8 cellular contexts compared by ENCODE assay signal in genomic region chr1:160097196-160097910, GRCh38. TPM values are rescaled to one million over a fixed set of nuclear protein-coding genes. Genes with fewer than 3 reads are reported as not detected.
DNase-seq lines count a peak whose midpoint lies in the region; ATAC-seq and TF ChIP-seq lines count a peak whose summit lies in the region.

No MANE protein-coding gene starts in this region.

- H3K27me3 Mint-ChIP-seq in naive thymus-derived CD8-positive, alpha-beta T cell, result no peaks in the 10 kb centered on the region

- intact Hi-C loops in vagina (cut with DNase I), result loop anchor here (10.0 kb wide), 1 partner anchor 173 kb away; the partner anchor contains the start of gene TAGLN2

- no peaks in the 10 kb centered on the region for H3K9me3 ChIP-seq in vagina

- TF ChIP-seq POLR2A in vagina (IDR thresholded peaks at IDR 0.05), result no peak

- POLR2A ChIA-PET in AG04449 (lab: Yijun Ruan, JAX), result interaction anchor here (0.6 to 1.9 kb wide), 3 partner anchors 120 to 124 kb away, joined by 4 to 5 read pairs (median 4); no protein-coding TSS in a partner anchor
- POLR2A ChIA-PET in naive thymus-derived CD8-positive, alpha-beta T cell (lab: Charles Lee), result interaction anchor here (0.9 to 4.8 kb wide), 11 partner anchors 11 to 187 kb away, joined by 3 to 49 read pairs (median 8); partner anchors contain the start of genes DCAF8, KCNJ10 and PEX19

- peak overlapping the region; percentile 91 to 99 (median 93) for H3K27ac Mint-ChIP-seq in naive thymus-derived CD8-positive, alpha-beta T cell

- peaks cover 0 to 25% of the 10 kb centered on the region in 2 donors for H3K36me3 ChIP-seq in vagina

- H3K9me3 Mint-ChIP-seq in naive thymus-derived CD8-positive, alpha-beta T cell, result no peaks in the 10 kb centered on the region

- no peaks in the 10 kb centered on the region for H3K27me3 ChIP-seq in vagina

- peaks cover 35% of the 10 kb centered on the region for H3K4me1 ChIP-seq in vagina

- H3K4me3 ChIP-seq in AG04449 (ENCODE audit: low read depth, low read length) (peak overlapping the region; percentile 72), vagina (peak overlapping the region; percentile 93)

- no peak for DNase-seq in AG04449 (ENCODE audit: low read depth, low spot score)
- peak; percentile 50 for DNase-seq in NAMALWA (ENCODE audit: low spot score)
- peak in 12 of 61 donors; percentile 28 to 73 (median 59) for DNase-seq in caudate nucleus (lab: John Stamatoyannopoulos, UW)
- peak in 5 of 10 donors; percentile 17 to 31 (median 24) for DNase-seq in naive thymus-derived CD8-positive, alpha-beta T cell
- DNase-seq in vagina (ENCODE audit: extremely low spot score in 2 of 2), result no peak
- no peak for DNase-seq in amniotic stem cell (lab: John Stamatoyannopoulos, UW)
- DNase-seq in NOMO-1 (lab: John Stamatoyannopoulos, UW; ENCODE audit: unreplicated experiment in 2 of 2), result no peak
- no peak for DNase-seq in hepatic stellate cell (ENCODE audit: low spot score)

- peaks cover 32 to 85% (median 76%) of the 10 kb centered on the region in 4 donors for H3K4me1 Mint-ChIP-seq in naive thymus-derived CD8-positive, alpha-beta T cell

- H3K4me3 Mint-ChIP-seq in naive thymus-derived CD8-positive, alpha-beta T cell, result peak overlapping the region; percentile 89 to 97 (median 92)

- CTCF ChIA-PET in AG04449 (lab: Yijun Ruan, JAX), result interaction anchor here (1.0 to 6.8 kb wide), 12 partner anchors 8 to 279 kb away, joined by 3 to 100 read pairs (median 12); partner anchors contain the start of gene KCNJ9

- H3K27ac ChIP-seq in caudate nucleus (ENCODE audit: low read depth, low read length) (peak overlapping the region; percentile 61), vagina (peak overlapping the region; percentile 93)

- H3K36me3 Mint-ChIP-seq in naive thymus-derived CD8-positive, alpha-beta T cell, result peaks cover 0 to 26% (median 0%) of the 10 kb centered on the region in 3 donors

- no peak for ATAC-seq in naive thymus-derived CD8-positive, alpha-beta T cell

- TF ChIP-seq CTCF in AG04449 (IDR thresholded peaks at IDR 0.05; ENCODE audit: insufficient read depth, low read length, missing control alignments) (no peak), vagina (IDR thresholded peaks at IDR 0.05) (no peak)

RNA-seq across cellular contexts. Expression of gene IGSF8, which starts 1.1 kb away (rescaled TPM):
- total RNA-seq in naive thymus-derived CD8-positive, alpha-beta T cell, result 10 to 100 TPM; 67.9 to 71.5 TPM
- 10 to 100 TPM; 40.2 to 74.5 (median 56.9) TPM for polyA plus RNA-seq in naive thymus-derived CD8-positive, alpha-beta T cell
- total RNA-seq in vagina, result 21.6 TPM

RNA-seq across cellular contexts. Expression of gene KCNJ9, which starts 16.0 kb away (rescaled TPM):
- total RNA-seq in naive thymus-derived CD8-positive, alpha-beta T cell, result not detected
- under 1 TPM; 0.03 to 0.20 (median 0.10) TPM for polyA plus RNA-seq in naive thymus-derived CD8-positive, alpha-beta T cell
- total RNA-seq in vagina, result not detected

RNA-seq across cellular contexts. Expression of gene ATP1A2, which starts 18.2 kb away (rescaled TPM):
- total RNA-seq in naive thymus-derived CD8-positive, alpha-beta T cell, result not detected
- polyA plus RNA-seq in naive thymus-derived CD8-positive, alpha-beta T cell, result not detected
- total RNA-seq in vagina, result 11.0 TPM

RNA-seq across cellular contexts. Expression of gene KCNJ10, which starts 27.4 kb away (rescaled TPM):
- total RNA-seq in naive thymus-derived CD8-positive, alpha-beta T cell, result not detected
- polyA plus RNA-seq in naive thymus-derived CD8-positive, alpha-beta T cell, result under 1 TPM in 1 of 3 donors, not detected in 2; 0.29 TPM
- not detected for total RNA-seq in vagina

RNA-seq across cellular contexts. Expression of gene ATP1A4, which starts 54.0 kb away (rescaled TPM):
- not detected for total RNA-seq in naive thymus-derived CD8-positive, alpha-beta T cell
- not detected for polyA plus RNA-seq in naive thymus-derived CD8-positive, alpha-beta T cell
- not detected for total RNA-seq in vagina

Comparison
In these comparisons a context has a peak if more than half of its experiments do, and no peak if none do; other contexts are left out.
1. RNA of gene ATP1A2, which starts 18.2 kb away (total RNA-seq): 11.0 TPM in vagina (single experiment); not detected in naive thymus-derived CD8-positive, alpha-beta T cell; every median in the first group is over 10 times any median in the second.